Comparison of ENCODE assay signal across 22 cellular contexts in the genomic region with DNA sequence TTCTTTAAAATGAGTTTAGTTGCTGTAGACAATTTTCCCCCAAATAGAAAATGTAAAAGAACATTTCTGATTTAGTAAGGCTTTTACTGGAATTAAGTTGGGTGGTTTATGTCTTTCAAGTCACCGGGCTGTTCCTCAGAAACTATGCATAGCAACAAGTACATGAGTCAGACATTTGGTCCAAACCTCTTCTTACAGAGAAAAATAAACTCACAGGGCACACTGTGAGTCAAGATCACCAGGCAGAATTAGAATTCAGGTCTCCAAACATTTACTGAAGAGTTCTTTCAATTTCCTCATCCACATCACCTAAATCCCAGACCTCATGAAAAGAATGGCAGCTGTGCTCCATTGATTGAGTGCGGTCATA.
DNase-seq lines count a peak whose midpoint lies in the region; ATAC-seq and TF ChIP-seq lines count a peak whose summit lies in the region.
"Had no signal": no experiment of that assay in that cellular context is flagged by ENCODE, and none has a peak within 500 bp of the region (broad histone marks: within the 10 kb centered on the region; RNA-seq: fewer than 3 reads in every experiment).

No MANE protein-coding gene starts in this region.

- no peaks in the 10 kb centered on the region for H3K27me3 Mint-ChIP-seq in GM23338 (ENCODE audit: insufficient read depth, low read depth, poor library complexity)

- H3K4me3 Mint-ChIP-seq in GM23338 = no peak overlapping the region
- H3K4me3 Mint-ChIP-seq: activated CD8-positive, alpha-beta T cell treated with anti-CD3 and anti-CD28 coated beads for 36 hours; CD8-positive, alpha-beta memory T cell; T-helper 1 cell treated with Interleukin-12 subunit alpha and Interleukin-12 subunit beta and Interleukin-4 antibody, amounts not matched to agents 30 μg/mL and 1 μg/mL, for 36 hours had no signal

- no peak overlapping the region for H2AFZ ChIP-seq in GM23338

- no peaks in the 10 kb centered on the region for H3K9me3 ChIP-seq in AG04450 (ENCODE audit: control insufficient read depth, insufficient read depth, low read length)
- H3K9me3 ChIP-seq: colonic mucosa, gastrocnemius medialis, mucosa of descending colon, neutrophil, right lobe of liver had no signal

- peak overlapping the region; percentile 60 for H3K27ac ChIP-seq in AG04450 (ENCODE audit: low read depth, low read length)
- no peak overlapping the region for H3K27ac ChIP-seq in GM23338 (ENCODE audit: low read depth)
- H3K27ac ChIP-seq: colonic mucosa, gastrocnemius medialis, KMS-11, neutrophil, right lobe of liver, WERI-Rb-1 had no signal

- ATAC-seq in GM23338 = no peak
- no peak for ATAC-seq in HG03097 (IDR thresholded peaks at IDR 0.05; ENCODE audit: low FRiP score, unreplicated experiment)
- ATAC-seq in HG03520 (IDR thresholded peaks at IDR 0.05; ENCODE audit: unreplicated experiment) = no peak
- ATAC-seq: activated CD8-positive, alpha-beta T cell treated with anti-CD3 and anti-CD28 coated beads for 36 hours; gastrocnemius medialis; left ventricle myocardium superior; mucosa of descending colon; right lobe of liver had no signal

- no peaks in the 10 kb centered on the region for H3K36me3 Mint-ChIP-seq in GM23338 (ENCODE audit: low read depth)
- H3K36me3 Mint-ChIP-seq: CD8-positive, alpha-beta memory T cell had no signal

- in situ Hi-C loops in astrocyte of the cerebellum (cut with HindIII; ENCODE audit: low sequenced_read_pairs) = no loop called here

- CTCF ChIA-PET in AG04450 (lab: Charles Lee) = no interaction called here

- H3K9me3 Mint-ChIP-seq in GM23338 = no peaks in the 10 kb centered on the region; the same call in 2 of the 3 replicates
- H3K9me3 Mint-ChIP-seq: activated CD8-positive, alpha-beta T cell treated with anti-CD3 and anti-CD28 coated beads for 36 hours had no signal

- peaks cover 13% of the 10 kb centered on the region for H3K4me1 Mint-ChIP-seq in GM23338

- no peaks in the 10 kb centered on the region for H3K36me3 ChIP-seq in GM23338 (ENCODE audit: insufficient read depth)
- H3K36me3 ChIP-seq: colonic mucosa, gastrocnemius medialis, neutrophil, right lobe of liver, WERI-Rb-1 had no signal

- H3K27me3 ChIP-seq in AG04450 (ENCODE audit: control insufficient read depth, insufficient read depth, low read length) (no peaks in the 10 kb centered on the region), GM23338 (ENCODE audit: insufficient read depth) (no peaks in the 10 kb centered on the region)
- H3K27me3 ChIP-seq: colonic mucosa, gastrocnemius medialis, neutrophil, right lobe of liver had no signal

- peak overlapping the region; percentile 35; the same call in 1 of the 2 replicates for H3K27ac Mint-ChIP-seq in GM23338
- H3K27ac Mint-ChIP-seq: activated CD8-positive, alpha-beta T cell treated with anti-CD3 and anti-CD28 coated beads for 36 hours; CD8-positive, alpha-beta memory T cell; T-helper 1 cell treated with Interleukin-12 subunit alpha and Interleukin-12 subunit beta and Interleukin-4 antibody, amounts not matched to agents 30 μg/mL and 1 μg/mL, for 36 hours had no signal

- H3F3A ChIP-seq in GM23338 (replicated peaks; ENCODE audit: low read depth) = no peaks in the 10 kb centered on the region

- no peaks in the 10 kb centered on the region for H4K20me1 ChIP-seq in GM23338 (replicated peaks; ENCODE audit: insufficient read depth)

- H3K9me2 ChIP-seq in GM23338 (ENCODE audit: insufficient read depth) = no peaks in the 10 kb centered on the region

- no peaks in the 10 kb centered on the region for H3K79me2 ChIP-seq in GM23338 (replicated peaks; ENCODE audit: insufficient read depth)

- H3K4me1 ChIP-seq in GM23338 (ENCODE audit: insufficient read depth) = 0 out of 2 replicates have a peak, but pooled peaks cover 7% of the 10 kb centered on the region
- H3K4me1 ChIP-seq: colonic mucosa, gastrocnemius medialis had no signal

- no peak overlapping the region for H3K4me3 ChIP-seq in AG04450 (ENCODE audit: low read depth, low read length)
- H3K4me3 ChIP-seq in GM23338 = no peak overlapping the region
- no peak overlapping the region for H3K4me3 ChIP-seq in astrocyte of the cerebellum (ENCODE audit: low read depth, low read length)
- H3K4me3 ChIP-seq: colonic mucosa, gastrocnemius medialis, mucosa of descending colon, right lobe of liver had no signal

- no peak for TF ChIP-seq CTCF in AG04450 (IDR thresholded peaks at IDR 0.05; ENCODE audit: low read depth, low read length)
- TF ChIP-seq CTCF in GM23338 (conservative IDR thresholded peaks at IDR 0.05; ENCODE audit: low read depth in 2 of 2) = no peak
- no peak for TF ChIP-seq CTCF in astrocyte of the cerebellum (IDR thresholded peaks at IDR 0.05; ENCODE audit: low read depth, low read length, missing control alignments)

- POLR2A ChIA-PET in AG04450 (lab: Yijun Ruan, JAX) = no interaction called here

- DNase-seq in AG04450 (ENCODE audit: low read depth, low spot score) = peak; percentile 21
- DNase-seq in GM23338 (ENCODE audit: low spot score) = no peak
- peak; percentile 42 for DNase-seq in astrocyte of the cerebellum (ENCODE audit: low read depth)
- DNase-seq in hepatic stellate cell (ENCODE audit: low spot score) = peak; percentile 14
- DNase-seq in stimulated activated CD4-positive, alpha-beta T cell treated with anti-CD3 and anti-CD28 coated beads, Interleukin-4, amount 100 ng/mL, for 24 hours = no peak
- no peak for DNase-seq in COLO829 (ENCODE audit: low spot score)
- DNase-seq: CD8-positive, alpha-beta memory T cell; colonic mucosa; gastrocnemius medialis; left ventricle myocardium superior; mucosa of descending colon; NCI-H526 treated with DMSO at 0.1 percent for 48 hours; right lobe of liver; SHP77 treated with DMSO at 0.1 percent for 48 hours; stimulated activated CD4-positive, alpha-beta T cell treated with anti-CD3 and anti-CD28 coated beads, Interleukin-1b, Interleukin-23, amount 100 ng/mL, for 48 hours; WERI-Rb-1 had no signal

- no peak overlapping the region for H3K4me2 ChIP-seq in GM23338
- H3K4me2 ChIP-seq: KMS-11 had no signal

TF ChIP-seq in GM23338, 12 proteins besides CTCF, POLR2A, EP300 and RAD21 (continues in another document):
- no peak for TF ChIP-seq POLR2AphosphoS5 (IDR thresholded peaks at IDR 0.05; ENCODE audit: low read depth)
- no peak for TF ChIP-seq EZH2phosphoT487 (IDR thresholded peaks at IDR 0.05; ENCODE audit: unreplicated experiment)
- no peak for TF ChIP-seq STAT1 (IDR thresholded peaks at IDR 0.05; ENCODE audit: unreplicated experiment)
- no peak for TF ChIP-seq ZNF114 (CRISPR knock-in tag; IDR thresholded peaks at IDR 0.05)
- no peak for TF ChIP-seq CREB1 (CRISPR knock-in tag; IDR thresholded peaks at IDR 0.05; ENCODE audit: low read depth)
- no peak for TF ChIP-seq EZH2 (IDR thresholded peaks at IDR 0.05; ENCODE audit: low read depth, unreplicated experiment)

Comparison
In these comparisons a context has a peak if more than half of its experiments do, and no peak if none do; other contexts are left out.
1. DNase-seq: peak in AG04450 (single experiment), astrocyte of the cerebellum (single experiment) and hepatic stellate cell (single experiment); none in GM23338 (single experiment), stimulated activated CD4-positive, alpha-beta T cell treated with anti-CD3 and anti-CD28 coated beads, Interleukin-4, amount 100 ng/mL, for 24 hours (single experiment) and COLO829 (single experiment).